8 cellular contexts compared by ENCODE assay signal in genomic region chr5:58459860-58460726, GRCh38. TPM values are rescaled to one million over a fixed set of nuclear protein-coding genes. Genes with fewer than 3 reads are reported as not detected.
A peak's percentile ranks its signal among the peaks of the same experiment; 100 is the strongest.
DNase-seq lines count a peak whose midpoint lies in the region; ATAC-seq and TF ChIP-seq lines count a peak whose summit lies in the region.

Gene PLK2 (minus strand): TSS chr5:58460086. CDS start chr5:58459959, 127 bp downstream.

- peak within 1 kb of the TSS; percentile 96 for H3K27ac Mint-ChIP-seq in mesothelial cell of epicardium

- H3K4me3 Mint-ChIP-seq in mesothelial cell of epicardium: peak within 1 kb of the TSS; percentile 97

- no peak for TF ChIP-seq CTCF in mesothelial cell of epicardium (IDR thresholded peaks at IDR 0.05; ENCODE audit: unreplicated experiment)

- H3K4me1 Mint-ChIP-seq in mesothelial cell of epicardium: peaks cover 41% of the 10 kb centered on the region

- in situ Hi-C loops in endometrial microvascular endothelial cells (cut with HindIII; ENCODE audit: inconsistent ontology term, low pct_unique_long_range_greater_than_20kb, low sequenced_read_pairs): loop anchor here (10.0 to 25.0 kb wide), 3 partner anchors 573 to 965 kb away; no protein-coding TSS in a partner anchor

- no peaks in the 10 kb centered on the region for H3K27me3 Mint-ChIP-seq in mesothelial cell of epicardium (ENCODE audit: low read depth)

- ATAC-seq in GM18873 (IDR thresholded peaks at IDR 0.05; ENCODE audit: low FRiP score, unreplicated experiment) (peak; percentile 61), HG03108 (IDR thresholded peaks at IDR 0.05; ENCODE audit: unreplicated experiment) (peak; percentile 61)

- H3K36me3 Mint-ChIP-seq in mesothelial cell of epicardium: peaks cover 35% of the 10 kb centered on the region

- DNase-seq in AG20443 (ENCODE audit: low spot score) (peak; percentile 96), NCI-H82 treated with DMSO at 0.1 percent for 48 hours (lab: John Stamatoyannopoulos, UW; ENCODE audit: unreplicated experiment) (peak; percentile 52), mesothelial cell of epicardium (ENCODE audit: low spot score in 2 of 2, unreplicated experiment in 2 of 2) (peak; percentile 92 to 98)
- peak; percentile 58 for DNase-seq in activated CD8-positive, alpha-beta memory T cell treated with anti-CD3 and anti-CD28 coated beads, Interleukin-2, amount 50 U/mL, for 24 hours (ENCODE audit: extremely low read depth)
- DNase-seq in stimulated activated CD8-positive, alpha-beta memory T cell treated with anti-CD3 and anti-CD28 coated beads, Interleukin-15, amount 100 ng/mL, for 4 hours (ENCODE audit: low read depth in 2 of 2): peak; percentile 73 to 82

- H3K9me3 Mint-ChIP-seq in mesothelial cell of epicardium: peaks cover 3% of the 10 kb centered on the region

RNA-seq across cellular contexts. Expression of gene PLK2, which starts in this region (rescaled TPM):
- total RNA-seq in endometrial microvascular endothelial cells (ENCODE audit: inconsistent ontology term) (366 TPM), mesothelial cell of epicardium (510 to 549 TPM (median 531 TPM) in 3 replicates)

Comparison
In these comparisons a context has a peak if more than half of its experiments do, and no peak if none do; other contexts are left out.
1. Peak in every context shown above with its lines: DNase-seq and ATAC-seq.